In the genomic region with DNA sequence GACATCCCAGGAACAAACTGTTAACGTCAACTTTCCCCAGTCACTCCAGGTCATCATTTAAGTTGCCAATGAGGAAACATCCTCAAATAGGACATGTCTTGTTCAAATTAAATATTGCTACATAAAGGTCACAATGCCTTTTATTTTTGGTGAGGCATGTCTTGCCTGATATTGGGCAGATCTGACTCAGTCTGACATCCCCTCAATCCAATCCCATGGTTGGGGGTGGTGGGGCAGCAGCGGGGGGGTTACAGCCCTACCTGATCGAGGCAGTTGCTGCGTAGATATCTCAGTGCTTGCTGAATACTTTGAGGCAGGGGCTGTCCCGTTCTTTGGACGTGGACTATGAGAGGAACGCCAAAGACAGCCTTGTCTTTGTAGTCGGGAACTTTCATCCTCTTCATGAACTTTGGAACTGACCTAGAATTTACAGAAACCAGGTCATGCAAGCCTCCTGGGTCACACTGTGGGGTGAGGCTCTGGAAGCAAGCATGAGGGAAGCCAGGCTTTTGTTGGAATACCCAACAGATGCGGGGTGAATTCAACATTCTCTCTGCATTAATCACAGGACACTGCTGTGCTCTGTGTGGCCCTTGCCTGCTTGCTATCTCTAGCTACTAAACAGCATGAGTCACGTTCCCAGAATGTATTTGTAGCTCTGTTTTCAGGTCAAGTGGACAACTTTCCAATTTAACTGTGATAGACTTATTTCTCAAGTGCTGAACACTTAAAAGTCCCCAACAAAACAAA, we compare ENCODE assay signal across 8 cellular contexts.
A peak's percentile ranks its signal among the peaks of the same experiment; 100 is the strongest.
DNase-seq lines count a peak whose midpoint lies in the region; ATAC-seq and TF ChIP-seq lines count a peak whose summit lies in the region.

No MANE protein-coding gene starts in this region.

- peak overlapping the region; percentile 62 for H3K4me2 ChIP-seq in osteoblast (ENCODE audit: insufficient read depth, low read length)

- no peaks in the 10 kb centered on the region for H3K27me3 ChIP-seq in NT2/D1 (ENCODE audit: insufficient read depth, insufficient read length)
- H3K27me3 ChIP-seq in osteoblast (ENCODE audit: insufficient read depth, low read length): no peaks in the 10 kb centered on the region

- in situ Hi-C loops in Caki2 (cut with HindIII; ENCODE audit: low pct_unique_long_range_greater_than_20kb, low sequenced_read_pairs): no loop called here

- H3K79me2 ChIP-seq in osteoblast (ENCODE audit: insufficient read depth, low read length): peaks cover 54% of the 10 kb centered on the region

- H3K9me3 ChIP-seq in NT2/D1 (ENCODE audit: insufficient read depth, low read length) (no peaks in the 10 kb centered on the region), osteoblast (ENCODE audit: low read depth, low read length) (no peaks in the 10 kb centered on the region)

- H3K4me1 ChIP-seq in NT2/D1 (ENCODE audit: insufficient read depth, insufficient read length): peaks cover 5% of the 10 kb centered on the region
- H3K4me1 ChIP-seq in osteoblast (ENCODE audit: insufficient read depth, low read length): peaks cover 21% of the 10 kb centered on the region

- H3K4me3 ChIP-seq in NT2/D1 (ENCODE audit: insufficient read length, low read depth) (no peak overlapping the region), osteoblast (ENCODE audit: insufficient read depth, low read length) (no peak overlapping the region)

- TF ChIP-seq CTCF in osteoblast (IDR thresholded peaks at IDR 0.05; ENCODE audit: extremely low read depth, low read depth, low read length): no peak

- H3K36me3 ChIP-seq in NT2/D1 (ENCODE audit: insufficient read depth, insufficient read length, low read length) (peaks cover 18% of the 10 kb centered on the region), osteoblast (ENCODE audit: insufficient read depth, low read length) (peaks cover 75% of the 10 kb centered on the region)

- ATAC-seq in GM18867 (IDR thresholded peaks at IDR 0.05; ENCODE audit: unreplicated experiment) (no peak), HG02623 (IDR thresholded peaks at IDR 0.05; ENCODE audit: unreplicated experiment) (no peak)

- no peak overlapping the region for H3K9ac ChIP-seq in NT2/D1 (ENCODE audit: insufficient read length, low read depth)

- peak; percentile 76 for DNase-seq in Caki2 (ENCODE audit: low read depth)
- peak; percentile 35 for DNase-seq in NT2/D1 (ENCODE audit: low read depth, low spot score)
- peak; percentile 95 for DNase-seq in fibroblast of peridontal ligament (ENCODE audit: extremely low read depth)
- DNase-seq in osteoblast (ENCODE audit: insufficient read length, low spot score, missing footprints): peak; percentile 93
- no peak for DNase-seq in posterior vena cava (ENCODE audit: low spot score)
- no peak for DNase-seq in stimulated activated CD8-positive, alpha-beta memory T cell treated with anti-CD3 and anti-CD28 coated beads, Interleukin-4, amount 100 ng/mL, for 48 hours

- H3K27ac ChIP-seq in osteoblast (ENCODE audit: low read depth, low read length): peak overlapping the region; percentile 83

- intact Hi-C loops in posterior vena cava (cut with DNase I): no loop called here

- peaks cover 16% of the 10 kb centered on the region for H4K20me1 ChIP-seq in osteoblast (ENCODE audit: insufficient read depth, low read length)

- no peak overlapping the region for H2AFZ ChIP-seq in osteoblast (ENCODE audit: low read length)

Comparison
In these comparisons a context has a peak if more than half of its experiments do, and no peak if none do; other contexts are left out.
1. DNase-seq: peak in Caki2 (single experiment), NT2/D1 (single experiment), fibroblast of peridontal ligament (single experiment) and osteoblast (single experiment); none in posterior vena cava (single experiment) and stimulated activated CD8-positive, alpha-beta memory T cell treated with anti-CD3 and anti-CD28 coated beads, Interleukin-4, amount 100 ng/mL, for 48 hours (single experiment).